Comparison of ENCODE assay signal across 8 cellular contexts in the genomic region with DNA sequence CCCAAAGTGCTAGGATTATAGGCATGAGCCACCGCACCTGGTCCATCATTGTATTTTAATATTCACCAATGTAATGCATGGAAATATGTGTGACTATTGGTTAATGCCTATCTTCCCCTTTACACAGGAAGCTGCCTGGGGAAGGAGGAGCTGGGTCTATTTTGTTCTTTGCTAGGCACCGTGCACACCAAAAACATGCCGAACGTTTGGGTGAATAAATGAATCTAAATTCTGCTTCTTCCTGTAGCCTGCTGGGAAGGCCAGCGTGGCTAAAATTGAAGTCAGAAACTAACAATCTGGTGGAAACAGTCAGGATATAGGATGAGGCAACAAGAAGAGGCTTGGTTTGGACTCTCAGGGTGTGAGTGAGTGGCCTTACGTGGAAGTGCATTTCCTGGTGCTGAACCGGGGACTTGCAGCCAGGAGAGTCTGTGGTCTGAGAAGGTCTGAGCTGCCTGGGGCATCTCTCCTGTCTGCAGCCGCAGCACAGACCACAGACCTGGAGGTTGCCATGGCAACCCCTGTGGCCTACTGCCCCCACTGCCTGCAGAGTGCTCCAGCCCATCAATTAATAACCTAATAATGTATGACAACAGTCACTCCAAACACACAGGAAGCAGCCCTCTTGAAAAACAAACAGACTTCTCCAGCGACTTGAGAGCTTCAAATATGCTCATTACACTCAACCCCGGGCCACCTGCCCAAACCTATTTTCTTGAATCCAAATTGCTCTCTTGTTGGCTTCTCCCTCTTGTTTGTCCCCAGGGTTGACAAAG. TPM values are rescaled to one million over a fixed set of nuclear protein-coding genes. Genes with fewer than 3 reads are reported as not detected.
A peak's percentile ranks its signal among the peaks of the same experiment; 100 is the strongest.
DNase-seq lines count a peak whose midpoint lies in the region; ATAC-seq and TF ChIP-seq lines count a peak whose summit lies in the region.

No MANE protein-coding gene starts in this region.

- no peak overlapping the region for H3K27ac ChIP-seq in brain microvascular endothelial cell
- no peak overlapping the region for H3K27ac ChIP-seq in thyroid gland

- peak; percentile 40 for ATAC-seq in activated CD8-positive, alpha-beta memory T cell treated with anti-CD3 and anti-CD28 coated beads, Interleukin-2, amount 10 ng/mL, durations not matched to agents 7 days and 5 days
- ATAC-seq in GM21526 (IDR thresholded peaks at IDR 0.05; ENCODE audit: low FRiP score, unreplicated experiment) = peak; percentile 58

- H3K4me1 ChIP-seq in thyroid gland = peaks cover 5 to 18% of the 10 kb centered on the region in 2 donors

- no peaks in the 10 kb centered on the region for H3K9me3 ChIP-seq in thyroid gland

- no peak for TF ChIP-seq POLR2A in thyroid gland (IDR thresholded peaks at IDR 0.05)

- DNase-seq in activated CD8-positive, alpha-beta memory T cell treated with anti-CD3 and anti-CD28 coated beads, Interleukin-2, amount 10 ng/mL, durations not matched to agents 7 days and 5 days = peak; percentile 91
- DNase-seq in activated CD8-positive, alpha-beta memory T cell treated with anti-CD3 and anti-CD28 coated beads, Interleukin-2, amount 50 U/mL, for 4 hours = no peak
- DNase-seq in HK-2 (ENCODE audit: unreplicated experiment) = peak; percentile 82
- DNase-seq in NOMO-1 treated with dmso at 0.1 percent for 144 hours (lab: John Stamatoyannopoulos, UW; ENCODE audit: unreplicated experiment) = peak; percentile 73
- no peak for DNase-seq in brain microvascular endothelial cell
- DNase-seq in renal cortical epithelial cell (ENCODE audit: low read depth) = peak; percentile 98
- DNase-seq in thyroid gland = no peak

- peak overlapping the region; percentile 40 for H3K4me3 Mint-ChIP-seq in activated CD8-positive, alpha-beta memory T cell treated with anti-CD3 and anti-CD28 coated beads, Interleukin-2, amount 10 ng/mL, durations not matched to agents 7 days and 5 days

- 50 to 66% methylated on average over 10 of the region's 10 CpGs for WGBS in thyroid gland, 2 donors

- H3K4me3 ChIP-seq in brain microvascular endothelial cell (ENCODE audit: low read depth, low read length) (no peak overlapping the region), thyroid gland (replicated peaks in 1 of 3) (no peak overlapping the region)

- in situ Hi-C loops in brain microvascular endothelial cell (cut with HindIII; ENCODE audit: low pct_ligation_motif_present, low sequenced_read_pairs) = no loop called here

- H3K36me3 ChIP-seq in brain microvascular endothelial cell (replicated peaks) = no peaks in the 10 kb centered on the region
- no peaks in the 10 kb centered on the region for H3K36me3 ChIP-seq in thyroid gland

- H3K27me3 Mint-ChIP-seq in activated CD8-positive, alpha-beta memory T cell treated with anti-CD3 and anti-CD28 coated beads, Interleukin-2, amount 10 ng/mL, durations not matched to agents 7 days and 5 days = no peaks in the 10 kb centered on the region

- H3K27ac Mint-ChIP-seq in activated CD8-positive, alpha-beta memory T cell treated with anti-CD3 and anti-CD28 coated beads, Interleukin-2, amount 10 ng/mL, durations not matched to agents 7 days and 5 days = peak overlapping the region; percentile 100

- peak; percentile 27 for TF ChIP-seq CTCF in brain microvascular endothelial cell (IDR thresholded peaks at IDR 0.05; ENCODE audit: low read depth, low read length, missing control alignments)
- no peak for TF ChIP-seq CTCF in thyroid gland (IDR thresholded peaks at IDR 0.05)

- intact Hi-C loops in thyroid gland (cut with DNase I) = no loop called here

- H3K27me3 ChIP-seq in brain microvascular endothelial cell (replicated peaks) (no peaks in the 10 kb centered on the region), thyroid gland (no peaks in the 10 kb centered on the region)

- peaks cover 91% of the 10 kb centered on the region for H3K4me1 Mint-ChIP-seq in activated CD8-positive, alpha-beta memory T cell treated with anti-CD3 and anti-CD28 coated beads, Interleukin-2, amount 10 ng/mL, durations not matched to agents 7 days and 5 days

- CTCF ChIA-PET in activated CD8-positive, alpha-beta memory T cell treated with anti-CD3 and anti-CD28 coated beads, Interleukin-2, amount 10 ng/mL, durations not matched to agents 7 days and 5 days (lab: Charles Lee) = interaction anchor here (0.8 to 2.4 kb wide), 12 partner anchors 9 to 101 kb away, joined by 3 to 12 read pairs (median 4); no protein-coding TSS in a partner anchor

- peaks cover 48% of the 10 kb centered on the region for H3K36me3 Mint-ChIP-seq in activated CD8-positive, alpha-beta memory T cell treated with anti-CD3 and anti-CD28 coated beads, Interleukin-2, amount 10 ng/mL, durations not matched to agents 7 days and 5 days

- no peaks in the 10 kb centered on the region for H3K9me3 Mint-ChIP-seq in activated CD8-positive, alpha-beta memory T cell treated with anti-CD3 and anti-CD28 coated beads, Interleukin-2, amount 10 ng/mL, durations not matched to agents 7 days and 5 days (ENCODE audit: low read depth)

RNA-seq across cellular contexts. Expression of a gene that starts 5.5 kb away (rescaled TPM):
- 10 to 100 TPM; 44.5 to 48.0 TPM for total RNA-seq in activated CD8-positive, alpha-beta memory T cell treated with anti-CD3 and anti-CD28 coated beads, Interleukin-2, amount 10 ng/mL, durations not matched to agents 7 days and 5 days
- total RNA-seq in renal cortical epithelial cell (3.0 and 3.6 TPM in 2 replicates), thyroid gland (under 1 TPM in 3 of 4 donors, not detected in 1; 0.13 to 0.73 (median 0.42) TPM)

Comparison
In these comparisons a context has a peak if more than half of its experiments do, and no peak if none do; other contexts are left out.
1. DNase-seq: peak in activated CD8-positive, alpha-beta memory T cell treated with anti-CD3 and anti-CD28 coated beads, Interleukin-2, amount 10 ng/mL, durations not matched to agents 7 days and 5 days (single experiment), HK-2 (single experiment), NOMO-1 treated with dmso at 0.1 percent for 144 hours (single experiment) and renal cortical epithelial cell (single experiment); none in activated CD8-positive, alpha-beta memory T cell treated with anti-CD3 and anti-CD28 coated beads, Interleukin-2, amount 50 U/mL, for 4 hours (single experiment), brain microvascular endothelial cell (single experiment) and thyroid gland (0 of 2).